Comparison of ENCODE assay signal across 19 cellular contexts in the genomic region with DNA sequence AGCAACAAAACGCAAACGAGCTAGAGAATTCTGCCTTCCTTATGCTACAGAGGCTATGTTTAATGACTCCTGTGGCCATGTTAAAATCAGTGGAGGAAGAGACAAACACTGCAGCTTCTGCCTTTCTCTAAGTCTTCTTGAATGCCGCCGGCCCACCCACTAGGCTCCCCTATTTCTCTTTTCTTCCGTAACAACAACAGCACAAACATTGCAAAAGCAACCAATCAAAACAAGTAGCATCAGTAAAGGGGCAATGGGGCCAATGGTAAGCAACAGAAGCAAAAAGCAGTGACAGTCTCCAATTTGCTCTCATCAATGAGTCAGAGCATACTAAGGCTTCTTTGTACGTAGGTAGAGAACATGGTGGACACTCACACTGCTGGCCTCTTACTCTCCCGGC. TPM values are rescaled to one million over a fixed set of nuclear protein-coding genes. Genes with fewer than 3 reads are reported as not detected.
DNase-seq lines count a peak whose midpoint lies in the region; ATAC-seq, FAIRE-seq and TF ChIP-seq lines count a peak whose summit lies in the region.
"Had no signal": no experiment of that assay in that cellular context is flagged by ENCODE, and none has a peak within 500 bp of the region (broad histone marks: within the 10 kb centered on the region; RNA-seq: fewer than 3 reads in every experiment).

No MANE protein-coding gene starts in this region.

- H3K27ac ChIP-seq in ectodermal cell (ENCODE audit: insufficient read depth, low read depth, low read length, poor library complexity, severe bottlenecking), result peak overlapping the region; percentile 88
- H3K27ac ChIP-seq in keratinocyte (ENCODE audit: control insufficient read depth, insufficient read depth, low read length), result no peak overlapping the region
- no peak overlapping the region for H3K27ac ChIP-seq in RWPE1
- no peak overlapping the region for H3K27ac ChIP-seq in CD8-positive, alpha-beta T cell (ENCODE audit: low read depth, low read length)
- H3K27ac ChIP-seq: gastroesophageal sphincter, left ventricle myocardium inferior, right atrium auricular region had no signal

- H3K9me1 ChIP-seq in keratinocyte (ENCODE audit: control insufficient read depth, extremely low read depth, insufficient read depth, low read length), result peaks cover 2% of the 10 kb centered on the region

- FAIRE-seq in keratinocyte (lab: Jason Lieb, UNC), result peak; percentile 5
- FAIRE-seq: endometrium had no signal

- H3K4me1 ChIP-seq in ectodermal cell (ENCODE audit: control insufficient read depth, insufficient read depth, low read length) (peaks cover 26% of the 10 kb centered on the region), keratinocyte (ENCODE audit: control insufficient read depth, extremely low read depth, insufficient read depth, low read length) (peaks cover 7% of the 10 kb centered on the region)
- no peaks in the 10 kb centered on the region for H3K4me1 ChIP-seq in CD8-positive, alpha-beta T cell (ENCODE audit: insufficient read depth, low read length)

- H3K4me1 Mint-ChIP-seq in CD8-positive, alpha-beta T cell (ENCODE audit: low read depth), result peaks cover 15% of the 10 kb centered on the region

- peaks cover 6% of the 10 kb centered on the region for H3K79me2 ChIP-seq in keratinocyte (ENCODE audit: control insufficient read depth, insufficient read depth, low read length)

- H3K4me2 ChIP-seq in keratinocyte (ENCODE audit: control insufficient read depth, extremely low read depth, insufficient read depth, low read depth, low read length), result no peak overlapping the region

- no peak for ATAC-seq in CD8-positive, alpha-beta T cell
- ATAC-seq: gastroesophageal sphincter; HCT116; natural killer cell treated with Interleukin-12 subunit alpha and Interleukin-12 subunit beta and Interleukin-15 and Interleukin-18, amount 100 ng/mL, for 72 hours had no signal

- no peaks in the 10 kb centered on the region for H4K20me1 ChIP-seq in keratinocyte (ENCODE audit: control insufficient read depth, extremely low read depth, insufficient read depth, low read length)

- CTCF ChIA-PET in RWPE1 (lab: Yijun Ruan, JAX), result interaction anchor here (0.7 kb wide), 1 partner anchor 1101 kb away, joined by 3 read pairs; no protein-coding TSS in a partner anchor
- CTCF ChIA-PET in CD8-positive, alpha-beta T cell (lab: Charles Lee), result no interaction called here

- H3K27me3 ChIP-seq in ectodermal cell (ENCODE audit: control insufficient read depth, insufficient read depth, low read length, poor library complexity, severe bottlenecking) (no peaks in the 10 kb centered on the region), keratinocyte (ENCODE audit: control insufficient read depth, extremely low read depth, insufficient read depth, low read length) (no peaks in the 10 kb centered on the region)
- no peaks in the 10 kb centered on the region for H3K27me3 ChIP-seq in CD8-positive, alpha-beta T cell (ENCODE audit: insufficient read depth, low read length)
- H3K27me3 ChIP-seq: gastroesophageal sphincter, right atrium auricular region had no signal

- H3K36me3 Mint-ChIP-seq in CD8-positive, alpha-beta T cell, result no peaks in the 10 kb centered on the region
- H3K36me3 Mint-ChIP-seq: natural killer cell treated with Interleukin-12 subunit alpha and Interleukin-12 subunit beta and Interleukin-15 and Interleukin-18, amount 100 ng/mL, for 72 hours had no signal

- H3K4me3 Mint-ChIP-seq in CD8-positive, alpha-beta T cell, result no peak overlapping the region
- H3K4me3 Mint-ChIP-seq: activated naive CD4-positive, alpha-beta T cell treated with anti-CD3 and anti-CD28 coated beads, Interleukin-2, amount 50 U/mL, for 24 hours; natural killer cell treated with Interleukin-12 subunit alpha and Interleukin-12 subunit beta and Interleukin-15 and Interleukin-18, amount 100 ng/mL, for 72 hours had no signal

- no peak overlapping the region for H3K27ac Mint-ChIP-seq in CD8-positive, alpha-beta T cell
- H3K27ac Mint-ChIP-seq: activated naive CD4-positive, alpha-beta T cell treated with anti-CD3 and anti-CD28 coated beads, Interleukin-2, amount 50 U/mL, for 24 hours; natural killer cell treated with Interleukin-12 subunit alpha and Interleukin-12 subunit beta and Interleukin-15 and Interleukin-18, amount 100 ng/mL, for 72 hours had no signal

- no peak overlapping the region for H3K9ac ChIP-seq in keratinocyte (ENCODE audit: control insufficient read depth, extremely low read depth, insufficient read depth, low read length)

- no peak overlapping the region for H2AFZ ChIP-seq in keratinocyte (ENCODE audit: control insufficient read depth, low read length)

- H3K9me3 ChIP-seq in ectodermal cell (ENCODE audit: control insufficient read depth, low read length) (no peaks in the 10 kb centered on the region), keratinocyte (ENCODE audit: control insufficient read depth, low read depth, low read length) (no peaks in the 10 kb centered on the region)
- H3K9me3 ChIP-seq in CD8-positive, alpha-beta T cell (ENCODE audit: low read length), result no peaks in the 10 kb centered on the region
- H3K9me3 ChIP-seq: gastroesophageal sphincter, left ventricle myocardium inferior, right atrium auricular region had no signal

- no peaks in the 10 kb centered on the region for H3K36me3 ChIP-seq in ectodermal cell (ENCODE audit: control insufficient read depth, insufficient read depth, low read length)
- no peaks in the 10 kb centered on the region for H3K36me3 ChIP-seq in keratinocyte (ENCODE audit: control insufficient read depth in 2 of 2, extremely low read depth in 1 of 2, insufficient read depth in 2 of 2, low read length in 2 of 2)
- no peaks in the 10 kb centered on the region for H3K36me3 ChIP-seq in CD8-positive, alpha-beta T cell (ENCODE audit: insufficient read depth, low read length)
- H3K36me3 ChIP-seq: gastroesophageal sphincter, left ventricle myocardium inferior, right atrium auricular region had no signal

- dilution Hi-C loops in keratinocyte (cut with MboI; ENCODE audit: extremely low pct_ligation_motif_present, low sequenced_read_pairs), result no loop called here

- WGBS in ectodermal cell, 2 experiments, result 9 to 13% methylated on average over 7 of the region's 7 CpGs

- no peaks in the 10 kb centered on the region for H3K9me3 Mint-ChIP-seq in CD8-positive, alpha-beta T cell
- H3K9me3 Mint-ChIP-seq: activated naive CD4-positive, alpha-beta T cell treated with anti-CD3 and anti-CD28 coated beads, Interleukin-2, amount 50 U/mL, for 24 hours; natural killer cell treated with Interleukin-12 subunit alpha and Interleukin-12 subunit beta and Interleukin-15 and Interleukin-18, amount 100 ng/mL, for 72 hours had no signal

- H3K27me3 Mint-ChIP-seq in CD8-positive, alpha-beta T cell (ENCODE audit: low read depth), result no peaks in the 10 kb centered on the region
- H3K27me3 Mint-ChIP-seq: activated naive CD4-positive, alpha-beta T cell treated with anti-CD3 and anti-CD28 coated beads, Interleukin-2, amount 50 U/mL, for 24 hours; natural killer cell treated with Interleukin-12 subunit alpha and Interleukin-12 subunit beta and Interleukin-15 and Interleukin-18, amount 100 ng/mL, for 72 hours had no signal

- POLR2A ChIA-PET in RWPE1 (lab: Yijun Ruan, JAX; ENCODE audit: low non-redundant PET), result interaction anchor here (0.6 kb wide), 1 partner anchor 95 kb away, joined by 3 read pairs; no protein-coding TSS in a partner anchor
- POLR2A ChIA-PET in CD8-positive, alpha-beta T cell (lab: Charles Lee), result no interaction called here

- DNase-seq in Ammon's horn (ENCODE audit: low spot score) (peak; percentile 73), NCI-H69 (lab: John Stamatoyannopoulos, UW) (peak; percentile 57), keratinocyte (ENCODE audit: low read depth, low spot score) (no peak), NCI-H524 (lab: John Stamatoyannopoulos, UW) (no peak), SW480 (ENCODE audit: low spot score) (no peak), RWPE1 (ENCODE audit: low spot score) (no peak)
- DNase-seq in CD8-positive, alpha-beta T cell, result no peak
- DNase-seq: 8988T; activated CD4-positive, alpha-beta T cell treated with anti-CD3 and anti-CD28 coated beads for 1 hour; left ventricle myocardium inferior; NCI-H187; NCI-H526 had no signal

- intact Hi-C loops in CD8-positive, alpha-beta T cell (cut with DNase I, micrococcal nuclease), result no loop called here

- TF ChIP-seq CTCF in keratinocyte (optimal IDR thresholded peaks at IDR 0.05 in 1 of 3, IDR thresholded peaks at IDR 0.05 in 1 of 3, conservative IDR thresholded peaks at IDR 0.05 in 1 of 3; ENCODE audit: extremely low read depth in 1 of 3, insufficient read depth in 2 of 3, low read length in 3 of 3) (no peak), RWPE1 (conservative IDR thresholded peaks at IDR 0.05; ENCODE audit: low read depth) (no peak)
- no peak for TF ChIP-seq CTCF in CD8-positive, alpha-beta T cell (IDR thresholded peaks at IDR 0.05)

- H3K4me3 ChIP-seq in ectodermal cell (ENCODE audit: insufficient read depth, low read depth, low read length) (peak overlapping the region; percentile 15), keratinocyte (ENCODE audit: control insufficient read depth in 2 of 3, extremely low read depth in 1 of 3, insufficient read depth in 2 of 3, low read depth in 1 of 3, low read length in 3 of 3) (no peak overlapping the region)
- no peak overlapping the region for H3K4me3 ChIP-seq in CD8-positive, alpha-beta T cell (ENCODE audit: low read depth, low read length)
- H3K4me3 ChIP-seq: gastroesophageal sphincter, left ventricle myocardium inferior, right atrium auricular region had no signal

RNA-seq across cellular contexts. Expression of a gene that starts 26.8 kb away (rescaled TPM):
- polyA plus RNA-seq in ectodermal cell (2013, experiment 1 of 4), result 15.8 TPM
- polyA plus RNA-seq in ectodermal cell (2013, experiment 2 of 4), result 14.4 TPM
- 18.9 TPM for polyA plus RNA-seq in ectodermal cell (2013, experiment 3 of 4)
- polyA plus RNA-seq in ectodermal cell (2013, experiment 4 of 4), result 19.6 TPM
- polyA plus RNA-seq in keratinocyte, result 16.0 to 35.7 TPM (median 24.8 TPM) in 3 replicates
- polyA plus RNA-seq in keratinocyte (2011; ENCODE audit: low read depth), result 83.3 TPM
- polyA plus RNA-seq in keratinocyte (2011; cell fraction: cytosol; rRNA removed), result 15.4 and 15.5 TPM in 2 replicates
- 12.1 and 17.3 TPM in 2 replicates for polyA plus RNA-seq in keratinocyte (2011; cell fraction: nucleus; rRNA removed)
- 16.1 and 17.4 TPM in 2 replicates for polyA plus RNA-seq in keratinocyte (2012; ENCODE audit: low replicate concordance)
- polyA minus RNA-seq in keratinocyte, result 6.6 to 11.2 TPM (median 8.6 TPM) in 3 replicates
- polyA minus RNA-seq in keratinocyte (2011; cell fraction: cytosol; rRNA and poly(A)+ RNA removed), result 7.9 TPM
- 8.3 and 14.0 TPM in 2 replicates for polyA minus RNA-seq in keratinocyte (2011; cell fraction: nucleus; rRNA and poly(A)+ RNA removed)
- 10 to 100 TPM; 15.3 to 18.1 TPM for total RNA-seq in CD8-positive, alpha-beta T cell

Comparison
In these comparisons a context has a peak if more than half of its experiments do, and no peak if none do; other contexts are left out.
1. DNase-seq: peak in Ammon's horn (single experiment) and NCI-H69 (single experiment); none in keratinocyte (single experiment), NCI-H524 (0 of 2), SW480 (single experiment), RWPE1 (single experiment) and CD8-positive, alpha-beta T cell (0 of 7).